ENCODE assay signal across 17 cellular contexts in the genomic region with DNA sequence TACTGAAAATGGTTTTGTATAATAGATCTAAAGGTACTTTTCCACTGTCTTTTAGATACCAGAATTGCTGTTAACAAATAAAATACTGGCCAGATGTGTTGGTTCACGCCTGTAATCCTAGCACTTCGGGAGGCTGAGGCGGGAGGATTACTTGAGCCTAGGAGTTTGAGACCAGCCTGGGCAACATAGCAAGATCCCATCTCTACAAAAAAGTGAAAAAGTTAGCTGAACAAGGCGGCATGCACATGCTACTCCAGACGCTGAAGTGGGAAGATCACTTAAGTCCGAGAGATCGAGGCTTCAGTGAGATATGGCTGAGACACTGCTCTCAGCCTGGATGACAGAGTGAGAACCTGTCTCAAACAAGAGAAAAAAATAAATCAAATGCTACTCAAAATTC. TPM values are rescaled to one million over a fixed set of nuclear protein-coding genes. Genes with fewer than 3 reads are reported as not detected.
A peak's percentile ranks its signal among the peaks of the same experiment; 100 is the strongest.
DNase-seq lines count a peak whose midpoint lies in the region; ATAC-seq and TF ChIP-seq lines count a peak whose summit lies in the region.
"Had no signal": no experiment of that assay in that cellular context is flagged by ENCODE, and none has a peak within 500 bp of the region (broad histone marks: within the 10 kb centered on the region; RNA-seq: fewer than 3 reads in every experiment).

No MANE protein-coding gene starts in this region.

- H2AFZ ChIP-seq in PC-9, result no peak overlapping the region

- CTCF ChIA-PET in PC-9 (lab: Charles Lee), result no interaction called here

- DNase-seq in PC-9 (no peak), fibroblast of villous mesenchyme (ENCODE audit: low read depth) (no peak), transverse colon (no peak), NCI-H524 treated with DMSO at 0.1 percent for 48 hours (lab: John Stamatoyannopoulos, UW) (no peak), ovary (no peak)
- DNase-seq: AML-193; CD4-positive, alpha-beta T cell; DMS 273 treated with DMSO at 0.1 percent for 48 hours; EL; GOT3; NCI-H1092; NCI-H1694; NCI-H748 treated with DMSO at 0.1 percent for 48 hours; PC-3 had no signal

- POLR2A ChIA-PET in PC-9 (lab: Charles Lee; ENCODE audit: unreplicated experiment), result no interaction called here

- no peaks in the 10 kb centered on the region for H3K9me2 ChIP-seq in PC-9 (ENCODE audit: insufficient read depth)

- ATAC-seq in HG02678 (IDR thresholded peaks at IDR 0.05; ENCODE audit: unreplicated experiment), result no peak
- ATAC-seq: PC-3 had no signal

- intact Hi-C loops in PC-9 (cut with micrococcal nuclease; ENCODE audit: unreplicated experiment), result no loop called here
- intact Hi-C loops in transverse colon (cut with DNase I; ENCODE audit: low total_unique reads), result loop anchor here (10.0 kb wide), 1 partner anchor 1688 kb away; no protein-coding TSS in a partner anchor
- intact Hi-C loops in ovary (cut with DNase I), result no loop called here

- TSS peak; percentile 24 for BruUV-seq in PC-9 (replicated peaks; lab: Mats Ljungman, UMichigan)

- no peaks in the 10 kb centered on the region for H3K27me3 Mint-ChIP-seq in nephron (ENCODE audit: low read depth)
- H3K27me3 Mint-ChIP-seq: CD4-positive, alpha-beta T cell had no signal

- H3K4me2 ChIP-seq in PC-9, result no peak overlapping the region
- H3K4me2 ChIP-seq: KMS-11 had no signal

- peaks cover 32% of the 10 kb centered on the region for H3F3A ChIP-seq in PC-9 (ENCODE audit: insufficient read depth, low read depth)

- TF ChIP-seq EP300 in transverse colon (IDR thresholded peaks at IDR 0.05; ENCODE audit: low read depth) (no peak), ovary (IDR thresholded peaks at IDR 0.05) (no peak)

- in situ Hi-C loops in transverse colon (cut with MboI; ENCODE audit: low pct_ligation_motif_present in 1 of 4, low pct_unique_long_range_greater_than_20kb in 1 of 4, low sequenced_read_pairs in 3 of 4), result no loop called here

- H3K36me3 Mint-ChIP-seq in nephron (ENCODE audit: low read depth), result peaks cover 29% of the 10 kb centered on the region

- no peak for TF ChIP-seq POLR2A in transverse colon (IDR thresholded peaks at IDR 0.05)
- TF ChIP-seq POLR2A in ovary (IDR thresholded peaks at IDR 0.05), result no peak

- no peaks in the 10 kb centered on the region; the same call in 1 of the 2 replicates for H3K79me2 ChIP-seq in PC-9 (ENCODE audit: low read depth)

- no peaks in the 10 kb centered on the region for H4K20me1 ChIP-seq in PC-9 (ENCODE audit: insufficient read depth)

- H3K4me3 ChIP-seq in PC-9 (no peak overlapping the region), fibroblast of villous mesenchyme (ENCODE audit: low read depth, low read length) (peak overlapping the region; percentile 81), transverse colon (no peak overlapping the region), ovary (no peak overlapping the region)

- H3K9me3 ChIP-seq in PC-9 (ENCODE audit: insufficient read depth, low read depth), result no peaks in the 10 kb centered on the region
- no peaks in the 10 kb centered on the region for H3K9me3 ChIP-seq in transverse colon
- no peaks in the 10 kb centered on the region for H3K9me3 ChIP-seq in ovary

- H3K27ac ChIP-seq in PC-9 (no peak overlapping the region), transverse colon (peak overlapping the region in 3 of 4 donors; percentile 9 to 91 (median 91)), ovary (no peak overlapping the region)
- H3K27ac ChIP-seq: KMS-11 had no signal

- TF ChIP-seq CTCF in PC-9 (conservative IDR thresholded peaks at IDR 0.05) (no peak), fibroblast of villous mesenchyme (IDR thresholded peaks at IDR 0.05; ENCODE audit: insufficient read depth, low read depth, low read length) (no peak), nephron (IDR thresholded peaks at IDR 0.05; ENCODE audit: unreplicated experiment in 3 of 3) (no peak), transverse colon (IDR thresholded peaks at IDR 0.05) (no peak), ovary (IDR thresholded peaks at IDR 0.05) (no peak)

- H3K4me1 Mint-ChIP-seq in nephron, result peaks cover 30% of the 10 kb centered on the region

- H3K4me1 ChIP-seq in PC-9 (replicated peaks; ENCODE audit: insufficient read depth) (peaks cover 57% of the 10 kb centered on the region), transverse colon (peaks cover 5 to 68% (median 28%) of the 10 kb centered on the region in 4 donors), ovary (ENCODE audit: insufficient read depth) (peaks cover 7% of the 10 kb centered on the region)

- 88 to 90% methylated on average over 7 of the region's 7 CpGs for WGBS in transverse colon (ENCODE audit: low coverage in 1 of 2), 2 donors
- 97 to 99% (median 97%) methylated on average over 7 of the region's 7 CpGs for WGBS in ovary, 3 donors

- H3K4me3 Mint-ChIP-seq in nephron, result no peak overlapping the region
- H3K4me3 Mint-ChIP-seq: CD4-positive, alpha-beta T cell had no signal

- H3K9me3 Mint-ChIP-seq in nephron, result no peaks in the 10 kb centered on the region
- H3K9me3 Mint-ChIP-seq: CD4-positive, alpha-beta T cell had no signal

- H3K27ac Mint-ChIP-seq in nephron, result peak overlapping the region in 2 of 3 experiments; percentile 51 to 100
- H3K27ac Mint-ChIP-seq: CD4-positive, alpha-beta T cell had no signal

- H3K36me3 ChIP-seq in PC-9 (ENCODE audit: low read depth), result no peaks in the 10 kb centered on the region
- H3K36me3 ChIP-seq in transverse colon, result no peaks in the 10 kb centered on the region
- no peaks in the 10 kb centered on the region for H3K36me3 ChIP-seq in ovary

- H3K27me3 ChIP-seq in PC-9 (ENCODE audit: insufficient read depth, low read depth), result no peaks in the 10 kb centered on the region
- no peaks in the 10 kb centered on the region for H3K27me3 ChIP-seq in transverse colon
- H3K27me3 ChIP-seq in ovary, result no peaks in the 10 kb centered on the region

RNA-seq across cellular contexts. Expression of a gene that starts 2.8 kb away (rescaled TPM):
- total RNA-seq in PC-9 (2021) (16.6 TPM in 2 replicates), fibroblast of villous mesenchyme (64.4 and 161 TPM in 2 replicates), transverse colon (10 to 100 TPM; 36.3 to 64.9 (median 48.4) TPM), ovary (100 to 1,000 TPM in 2 of 7 donors, 10 to 100 TPM in 5; 56.3 to 140 (median 65.3) TPM)
- 10 to 100 TPM; 77.3 to 95.3 TPM for polyA plus RNA-seq in ovary

Comparison
In these comparisons a context has a peak if more than half of its experiments do, and no peak if none do; other contexts are left out.
1. H3K27ac ChIP-seq: peak in transverse colon (3 of 4); none in PC-9 (single experiment) and ovary (0 of 2).